Comparison of ENCODE assay signal across 18 cellular contexts in genomic region chr13:72657379-72657778, GRCh38.
A peak's percentile ranks its signal among the peaks of the same experiment; 100 is the strongest.
DNase-seq lines count a peak whose midpoint lies in the region; ATAC-seq and TF ChIP-seq lines count a peak whose summit lies in the region.
"Had no signal": no experiment of that assay in that cellular context is flagged by ENCODE, and none has a peak within 500 bp of the region (broad histone marks: within the 10 kb centered on the region; RNA-seq: fewer than 3 reads in every experiment).

No MANE protein-coding gene starts in this region.

- no peaks in the 10 kb centered on the region for H3K27me3 ChIP-seq in MM.1S (replicated peaks; ENCODE audit: insufficient read depth, low read length)
- H3K27me3 ChIP-seq in CD4-positive, alpha-beta T cell (ENCODE audit: control insufficient read depth, insufficient read depth, low read length): no peaks in the 10 kb centered on the region
- no peaks in the 10 kb centered on the region for H3K27me3 ChIP-seq in GM23248 (replicated peaks; ENCODE audit: insufficient read depth)
- H3K27me3 ChIP-seq in body of pancreas: no peaks in the 10 kb centered on the region

- WGBS in GM23248 (ENCODE audit: low coverage in 1 of 2, low lambda C conversion rate in 2 of 2, missing lambda C conversion rate in 2 of 2), 2 experiments: 30 to 34% methylated on average over 3 of the region's 3 CpGs
- WGBS in body of pancreas, 2 donors: 78 to 84% methylated on average over 3 of the region's 3 CpGs

- H3K4me3 Mint-ChIP-seq in CD4-positive, alpha-beta T cell: no peak overlapping the region
- H3K4me3 Mint-ChIP-seq: CD14-positive monocyte; CD8-positive, alpha-beta memory T cell; GM23338 had no signal

- 0 out of 2 replicates have a peak overlapping the region, but pooled peaks have one; percentile 23 for H2AFZ ChIP-seq in MM.1S (ENCODE audit: low read length)
- no peak overlapping the region for H2AFZ ChIP-seq in GM23248
- H2AFZ ChIP-seq: GM23338 had no signal

- no peaks in the 10 kb centered on the region for H4K20me1 ChIP-seq in MM.1S (ENCODE audit: insufficient read depth, low read length)
- no peaks in the 10 kb centered on the region for H4K20me1 ChIP-seq in GM23248 (ENCODE audit: insufficient read depth)

- H3K36me3 ChIP-seq in MM.1S (replicated peaks; ENCODE audit: insufficient read depth, low read length) (no peaks in the 10 kb centered on the region), GM23248 (ENCODE audit: low read depth) (no peaks in the 10 kb centered on the region), body of pancreas (replicated peaks in 1 of 2; ENCODE audit: insufficient read depth in 1 of 2, low read depth in 2 of 2) (no peaks in the 10 kb centered on the region)

- H3F3A ChIP-seq in MM.1S (ENCODE audit: insufficient read depth, low read length): no peaks in the 10 kb centered on the region
- no peaks in the 10 kb centered on the region for H3F3A ChIP-seq in GM23248 (ENCODE audit: insufficient read depth)

- ATAC-seq in GM18520 (IDR thresholded peaks at IDR 0.05; ENCODE audit: unreplicated experiment) (peak; percentile 59), GM19455 (IDR thresholded peaks at IDR 0.05; ENCODE audit: unreplicated experiment) (peak; percentile 57), HG03025 (IDR thresholded peaks at IDR 0.05; ENCODE audit: low FRiP score, unreplicated experiment) (peak; percentile 56), body of pancreas (no peak)
- no peak for ATAC-seq in CD4-positive, alpha-beta T cell (ENCODE audit: poor library complexity)
- ATAC-seq: GM23338 had no signal

- TF ChIP-seq CTCF in MM.1S (IDR thresholded peaks at IDR 0.05; ENCODE audit: low read length): no peak
- TF ChIP-seq CTCF in CD4-positive, alpha-beta T cell (IDR thresholded peaks at IDR 0.05): no peak
- TF ChIP-seq CTCF in body of pancreas (IDR thresholded peaks at IDR 0.05): no peak

- no peaks in the 10 kb centered on the region for H3K4me1 ChIP-seq in MM.1S (ENCODE audit: low read length)
- no peaks in the 10 kb centered on the region for H3K4me1 ChIP-seq in GM23248 (ENCODE audit: insufficient read depth)
- no peaks in the 10 kb centered on the region for H3K4me1 ChIP-seq in body of pancreas
- H3K4me1 ChIP-seq: Caco-2 had no signal

- H3K27me3 Mint-ChIP-seq in CD4-positive, alpha-beta T cell: peaks cover 41% of the 10 kb centered on the region

- H3K4me3 ChIP-seq in MM.1S (ENCODE audit: low read length) (no peak overlapping the region), GM23248 (no peak overlapping the region), body of pancreas (no peak overlapping the region)
- H3K4me3 ChIP-seq: GM23338 had no signal

- H3K9me3 Mint-ChIP-seq in CD4-positive, alpha-beta T cell: no peaks in the 10 kb centered on the region
- H3K9me3 Mint-ChIP-seq: CD8-positive, alpha-beta memory T cell had no signal

- H3K79me2 ChIP-seq in MM.1S (ENCODE audit: low read length): no peaks in the 10 kb centered on the region
- H3K79me2 ChIP-seq in GM23248 (ENCODE audit: insufficient read depth): no peaks in the 10 kb centered on the region

- H3K27ac ChIP-seq in MM.1S (ENCODE audit: low read length) (no peak overlapping the region), GM23248 (no peak overlapping the region), body of pancreas (no peak overlapping the region)
- H3K27ac ChIP-seq in CD4-positive, alpha-beta T cell (ENCODE audit: low read depth, low read length): no peak overlapping the region
- H3K27ac ChIP-seq: 22Rv1 had no signal

- intact Hi-C loops in CD4-positive, alpha-beta T cell (cut with DNase I, micrococcal nuclease): no loop called here
- intact Hi-C loops in body of pancreas (cut with DNase I): no loop called here

- H3K9ac ChIP-seq in MM.1S (ENCODE audit: low read length): no peak overlapping the region
- H3K9ac ChIP-seq in GM23248: no peak overlapping the region

- no peaks in the 10 kb centered on the region for H3K9me3 ChIP-seq in MM.1S (replicated peaks; ENCODE audit: insufficient read depth, low read length)
- no peaks in the 10 kb centered on the region for H3K9me3 ChIP-seq in CD4-positive, alpha-beta T cell (ENCODE audit: control insufficient read depth, low read length)
- no peaks in the 10 kb centered on the region for H3K9me3 ChIP-seq in GM23248 (ENCODE audit: low read depth)
- H3K9me3 ChIP-seq in body of pancreas: no peaks in the 10 kb centered on the region
- H3K9me3 ChIP-seq: Caco-2 had no signal

- no peak for TF ChIP-seq POLR2A in body of pancreas (IDR thresholded peaks at IDR 0.05)

- H3K9me2 ChIP-seq in MM.1S (replicated peaks; ENCODE audit: insufficient read depth, low read length) (no peaks in the 10 kb centered on the region), GM23248 (ENCODE audit: insufficient read depth) (no peaks in the 10 kb centered on the region)

- CTCF ChIA-PET in CD4-positive, alpha-beta T cell (lab: Charles Lee): no interaction called here

- in situ Hi-C loops in GM23248 (cut with MboI): no loop called here

- POLR2A ChIA-PET in CD4-positive, alpha-beta T cell (lab: Charles Lee): no interaction called here

- no peaks in the 10 kb centered on the region for H3K4me1 Mint-ChIP-seq in CD4-positive, alpha-beta T cell (ENCODE audit: low read depth)
- H3K4me1 Mint-ChIP-seq: CD14-positive monocyte; CD8-positive, alpha-beta memory T cell had no signal

- no peak overlapping the region for H3K27ac Mint-ChIP-seq in CD4-positive, alpha-beta T cell
- H3K27ac Mint-ChIP-seq: CD14-positive monocyte; CD8-positive, alpha-beta memory T cell; GM23338 had no signal

- no peaks in the 10 kb centered on the region for H3K36me3 Mint-ChIP-seq in CD4-positive, alpha-beta T cell (ENCODE audit: low read depth)
- H3K36me3 Mint-ChIP-seq: CD14-positive monocyte; CD8-positive, alpha-beta memory T cell had no signal

- peak overlapping the region; percentile 24; the same call in 1 of the 2 replicates for H3K4me2 ChIP-seq in MM.1S (ENCODE audit: low read depth, low read length)
- H3K4me2 ChIP-seq in GM23248 (ENCODE audit: unreplicated experiment): no peak overlapping the region
- H3K4me2 ChIP-seq: GM23338 had no signal

- DNase-seq in MM.1S: peak; percentile 21
- DNase-seq in CD4-positive, alpha-beta T cell: no peak
- DNase-seq in RKO (ENCODE audit: low spot score): no peak
- no peak for DNase-seq in GM23248
- no peak for DNase-seq in body of pancreas
- DNase-seq: Caco-2; CD8-positive, alpha-beta memory T cell; DND-41; GDM1; H7; IMR-90; KBM-7 had no signal

Comparison
In these comparisons a context has a peak if more than half of its experiments do, and no peak if none do; other contexts are left out.
1. ATAC-seq: peak in GM18520 (single experiment), GM19455 (single experiment) and HG03025 (single experiment); none in CD4-positive, alpha-beta T cell (single experiment) and body of pancreas (single experiment).